ENCODE assay signal across 10 cellular contexts in the genomic region with DNA sequence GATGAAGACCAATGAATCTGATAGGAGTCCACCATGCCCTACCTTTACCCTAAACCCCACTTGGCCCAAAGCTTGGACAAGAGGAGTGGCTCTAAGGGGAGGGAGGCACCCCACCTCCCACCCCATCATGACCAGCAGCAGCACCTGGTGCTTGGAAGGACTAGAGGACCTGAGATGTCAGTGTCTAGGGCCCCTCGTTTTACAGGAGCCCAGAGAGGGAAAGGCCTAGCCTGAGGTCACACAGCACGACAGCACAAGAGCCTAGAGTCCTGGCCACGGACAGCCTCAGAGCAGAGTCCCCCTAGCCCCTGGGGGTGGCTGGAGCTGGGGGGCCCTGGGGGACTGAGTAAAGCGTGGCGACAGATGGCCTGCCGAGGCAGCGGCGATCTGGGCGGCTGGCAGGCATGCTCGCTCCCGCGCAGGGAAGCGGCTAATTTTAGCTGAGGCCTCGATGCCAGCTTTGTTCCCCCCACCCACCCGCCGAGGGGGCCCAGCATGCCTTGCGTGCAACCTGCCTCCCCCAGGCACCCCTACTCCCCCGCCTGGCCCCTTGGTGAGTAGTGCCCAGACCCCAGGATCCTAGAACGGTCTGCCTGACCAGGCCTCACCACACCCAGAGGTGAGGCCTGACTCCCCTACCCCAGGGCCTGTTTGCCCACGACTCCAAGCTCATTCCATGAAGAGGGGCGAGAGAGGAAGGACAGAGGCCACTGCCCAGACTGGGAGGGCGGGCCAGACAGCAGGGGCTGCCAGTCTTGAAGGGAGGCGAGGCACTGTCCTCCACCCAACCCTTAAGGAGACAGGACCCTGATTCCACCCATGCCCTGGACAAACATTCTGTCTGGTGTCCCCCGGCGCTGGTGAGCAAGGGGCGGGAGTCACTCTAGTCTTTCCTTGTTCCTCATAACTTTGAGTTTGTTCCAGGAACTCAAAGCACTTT. TPM values are rescaled to one million over a fixed set of nuclear protein-coding genes. Genes with fewer than 3 reads are reported as not detected.
DNase-seq lines count a peak whose midpoint lies in the region; ATAC-seq and TF ChIP-seq lines count a peak whose summit lies in the region.
"Had no signal": no experiment of that assay in that cellular context is flagged by ENCODE, and none has a peak within 500 bp of the region (broad histone marks: within the 10 kb centered on the region; RNA-seq: fewer than 3 reads in every experiment).

No MANE protein-coding gene starts in this region.

- peaks cover 37 to 83% of the 10 kb centered on the region in 2 donors for H3K4me1 ChIP-seq in breast epithelium
- H3K4me1 ChIP-seq in cardiac muscle cell (ENCODE audit: low read depth) = peaks cover 90% of the 10 kb centered on the region
- peaks cover 0 to 4% of the 10 kb centered on the region in 2 donors for H3K4me1 ChIP-seq in aorta (ENCODE audit: control insufficient read depth in 1 of 2, insufficient read depth in 2 of 2, low read length in 2 of 2)

- H3K9me3 Mint-ChIP-seq in MCF 10A (ENCODE audit: unreplicated experiment) (no peaks in the 10 kb centered on the region), osteocyte (ENCODE audit: unreplicated experiment) (no peaks in the 10 kb centered on the region)

- CTCF ChIA-PET in MCF 10A (lab: Yijun Ruan, JAX) = interaction anchor here (0.8 to 5.2 kb wide), 4 partner anchors 8 to 79 kb away, joined by 3 to 53 read pairs (median 3); no protein-coding TSS in a partner anchor

- H3K27me3 ChIP-seq in breast epithelium (no peaks in the 10 kb centered on the region), cardiac muscle cell (no peaks in the 10 kb centered on the region), aorta (ENCODE audit: control insufficient read depth in 1 of 2, insufficient read depth in 2 of 2, low read length in 1 of 2) (no peaks in the 10 kb centered on the region)

- no TSS peak for BruUV-seq in MCF 10A (replicated peaks; lab: Mats Ljungman, UMichigan)

- no peak overlapping the region for H3K27ac Mint-ChIP-seq in MCF 10A (ENCODE audit: low read depth, unreplicated experiment)
- peak overlapping the region; percentile 94 for H3K27ac Mint-ChIP-seq in osteocyte (ENCODE audit: unreplicated experiment)

- DNase-seq in breast epithelium (ENCODE audit: low spot score in 2 of 2) (no peak), MCF 10A (ENCODE audit: unreplicated experiment) (no peak), cardiac muscle cell (ENCODE audit: low read depth in 1 of 2, low spot score in 1 of 2) (no peak), osteocyte (ENCODE audit: extremely low spot score, unreplicated experiment) (no peak), aorta (peak; percentile 79 to 89), activated gamma-delta T cell (lab: John Stamatoyannopoulos, UW) (no peak), KBM-7 (no peak)
- DNase-seq: NCI-H1930 had no signal

- H3K27ac ChIP-seq in breast epithelium (peak overlapping the region; percentile 92 to 95), cardiac muscle cell (peak overlapping the region; percentile 88), aorta (ENCODE audit: low read depth in 1 of 2, low read length in 2 of 2) (peak overlapping the region; percentile 76 to 88)

- H3K4me1 Mint-ChIP-seq in MCF 10A (ENCODE audit: insufficient read depth, unreplicated experiment) (peaks cover 41% of the 10 kb centered on the region), osteocyte (ENCODE audit: unreplicated experiment) (peaks cover 95% of the 10 kb centered on the region)

- H3K4me3 Mint-ChIP-seq in MCF 10A (ENCODE audit: unreplicated experiment) = no peak overlapping the region
- no peak overlapping the region for H3K4me3 Mint-ChIP-seq in osteocyte (ENCODE audit: unreplicated experiment)

- H3K36me3 Mint-ChIP-seq in MCF 10A (ENCODE audit: insufficient read depth, unreplicated experiment) (no peaks in the 10 kb centered on the region), osteocyte (ENCODE audit: unreplicated experiment) (peaks cover 2% of the 10 kb centered on the region)

- no peaks in the 10 kb centered on the region for H3K9me3 ChIP-seq in breast epithelium
- no peaks in the 10 kb centered on the region for H3K9me3 ChIP-seq in cardiac muscle cell (ENCODE audit: low read depth)
- no peaks in the 10 kb centered on the region for H3K9me3 ChIP-seq in aorta (ENCODE audit: control insufficient read depth, low read length)

- H3K36me3 ChIP-seq in breast epithelium (no peaks in the 10 kb centered on the region), cardiac muscle cell (no peaks in the 10 kb centered on the region), aorta (ENCODE audit: control insufficient read depth in 1 of 2, insufficient read depth in 2 of 2, low read length in 1 of 2) (no peaks in the 10 kb centered on the region)

- H3K4me3 ChIP-seq in breast epithelium (peak overlapping the region in 1 of 3 donors; percentile 26), cardiac muscle cell (no peak overlapping the region), aorta (ENCODE audit: low read length in 2 of 2) (no peak overlapping the region)

- intact Hi-C loops in breast epithelium (cut with DNase I; ENCODE audit: low total_unique reads) = no loop called here
- intact Hi-C loops in MCF 10A (cut with micrococcal nuclease) = no loop called here
- intact Hi-C loops in aorta (cut with DNase I) = no loop called here

- peak; percentile 9 for ATAC-seq in aorta (ENCODE audit: low FRiP score)
- ATAC-seq in HG03045 (IDR thresholded peaks at IDR 0.05; ENCODE audit: unreplicated experiment) = no peak
- ATAC-seq: esophagus mucosa had no signal

- no peak for TF ChIP-seq POLR2A in breast epithelium (IDR thresholded peaks at IDR 0.05)

- POLR2A ChIA-PET in MCF 10A (lab: Yijun Ruan, JAX) = interaction anchor here (1.0 kb wide), 1 partner anchor 99 kb away, joined by 3 read pairs; no protein-coding TSS in a partner anchor

- no peak for TF ChIP-seq CTCF in breast epithelium (IDR thresholded peaks at IDR 0.05)
- TF ChIP-seq CTCF in MCF 10A (IDR thresholded peaks at IDR 0.05; ENCODE audit: unreplicated experiment) = no peak
- no peak for TF ChIP-seq CTCF in cardiac muscle cell (IDR thresholded peaks at IDR 0.05; ENCODE audit: low read depth, low read length)
- no peak for TF ChIP-seq CTCF in osteocyte (IDR thresholded peaks at IDR 0.05)

- H3K27me3 Mint-ChIP-seq in MCF 10A (ENCODE audit: insufficient read depth, unreplicated experiment) (no peaks in the 10 kb centered on the region), osteocyte (ENCODE audit: unreplicated experiment) (no peaks in the 10 kb centered on the region)

- in situ Hi-C loops in KBM-7 (cut with MboI; ENCODE audit: low pct_unique_long_range_greater_than_20kb, low sequenced_read_pairs) = no loop called here

- 7 to 11% methylated on average over 25 to 26 of the region's 26 CpGs for WGBS in aorta, 2 donors

RNA-seq across cellular contexts. Expression of a gene that starts 39.0 kb away (rescaled TPM):
- 10 to 100 TPM; 10.7 to 17.1 (median 15.4) TPM for total RNA-seq in breast epithelium
- 18.4 and 25.2 TPM in 2 replicates for total RNA-seq in MCF 10A (2022)
- total RNA-seq in cardiac muscle cell = 31.0 and 58.1 TPM in 2 replicates
- 16.3 and 21.1 TPM in 2 replicates for polyA plus RNA-seq in cardiac muscle cell
- 118 and 124 TPM in 2 replicates for total RNA-seq in osteocyte
- 10 to 100 TPM; 63.5 to 89.1 TPM for total RNA-seq in aorta
- 10 to 100 TPM in 1 of 2 donors, 1 to 10 TPM in 1; 7.8 to 23.9 TPM for polyA plus RNA-seq in aorta

Comparison
In these comparisons a context has a peak if more than half of its experiments do, and no peak if none do; other contexts are left out.
1. DNase-seq: peak in aorta (2 of 2); none in breast epithelium (0 of 2), MCF 10A (single experiment), cardiac muscle cell (0 of 2), osteocyte (single experiment), activated gamma-delta T cell (single experiment) and KBM-7 (single experiment).
2. Peak in every context shown above with its lines, with median percentiles within 50 percentile points of each other: H3K27ac ChIP-seq.